Comparison of ENCODE assay signal across 20 cellular contexts in genomic region chr6:139923964-139924475, GRCh38.
"Had no signal": no experiment of that assay in that cellular context is flagged by ENCODE, and none has a peak within 500 bp of the region (broad histone marks: within the 10 kb centered on the region; RNA-seq: fewer than 3 reads in every experiment).

No MANE protein-coding gene starts in this region.

- H3K9me3 ChIP-seq: body of pancreas, esophagus squamous epithelium, left ventricle myocardium inferior, mucosa of descending colon, pancreas, psoas muscle, right atrium auricular region, tibial nerve had no signal

- H3K4me3 ChIP-seq: body of pancreas, dorsolateral prefrontal cortex, esophagus squamous epithelium, left ventricle myocardium inferior, lung, mucosa of descending colon, pancreas, psoas muscle, right atrium auricular region, tibial nerve had no signal

- H3K4me1 ChIP-seq: body of pancreas, esophagus squamous epithelium, pancreas, psoas muscle, right atrium auricular region had no signal

- DNase-seq: activated CD4-positive, alpha-beta T cell treated with anti-CD3 and anti-CD28 coated beads for 36 hours; activated CD4-positive, CD25-positive, alpha-beta regulatory T cell; activated naive CD4-positive, alpha-beta T cell; activated T-cell treated with anti-CD3 and anti-CD28 coated beads for 4 hours; activated T-cell treated with anti-CD3 and anti-CD28 coated beads, Interleukin-2, amount 50 U/mL, for 72 hours; aorta; body of pancreas; dorsolateral prefrontal cortex; effector memory CD4-positive, alpha-beta T cell; esophagus squamous epithelium; left ventricle myocardium inferior; mucosa of descending colon; pancreas; psoas muscle; stimulated activated naive CD4-positive, alpha-beta T cell; T-cell had no signal

- ATAC-seq: activated CD4-positive, alpha-beta T cell treated with anti-CD3 and anti-CD28 coated beads for 36 hours; activated naive CD4-positive, alpha-beta T cell treated with anti-CD3 and anti-CD28 coated beads, Interleukin-2, amount 50 U/mL, for 72 hours; body of pancreas; mucosa of descending colon; pancreas; psoas muscle; T-cell had no signal

- H3K27me3 ChIP-seq: body of pancreas, esophagus squamous epithelium, pancreas, right atrium auricular region, tibial nerve had no signal

- H3K27ac ChIP-seq: body of pancreas, dorsolateral prefrontal cortex, esophagus squamous epithelium, left ventricle myocardium inferior, pancreas, psoas muscle, right atrium auricular region, tibial nerve had no signal

- H3K36me3 ChIP-seq: esophagus squamous epithelium, left ventricle myocardium inferior, pancreas, right atrium auricular region, tibial nerve had no signal
